In genomic region chr5:173455599-173455957, GRCh38 we compare ENCODE assay signal across 24 cellular contexts.
DNase-seq lines count a peak whose midpoint lies in the region; ATAC-seq and TF ChIP-seq lines count a peak whose summit lies in the region.
"Had no signal": no experiment of that assay in that cellular context is flagged by ENCODE, and none has a peak within 500 bp of the region (broad histone marks: within the 10 kb centered on the region; RNA-seq: fewer than 3 reads in every experiment).

No MANE protein-coding gene starts in this region.

- peaks cover 9% of the 10 kb centered on the region for H3K27me3 Mint-ChIP-seq in WTC11 (ENCODE audit: low read depth)
- H3K27me3 Mint-ChIP-seq: activated CD8-positive, alpha-beta memory T cell treated with anti-CD3 and anti-CD28 coated beads, Interleukin-2, amount 10 ng/mL, durations not matched to agents 7 days and 5 days had no signal

- H3K27ac ChIP-seq in AG04450 (ENCODE audit: low read depth, low read length) = peak overlapping the region; percentile 98
- peak overlapping the region; percentile 100 for H3K27ac ChIP-seq in PC-9
- H3K27ac ChIP-seq in epithelial cell of prostate = peak overlapping the region; percentile 96
- peak overlapping the region; percentile 22 to 80 (median 64) for H3K27ac ChIP-seq in sigmoid colon
- H3K27ac ChIP-seq: cardiac muscle cell, dorsolateral prefrontal cortex, SK-N-MC had no signal

- H3F3A ChIP-seq in PC-9 (ENCODE audit: insufficient read depth, low read depth) = peaks cover 69% of the 10 kb centered on the region

- TF ChIP-seq CTCF in AG04450 (IDR thresholded peaks at IDR 0.05; ENCODE audit: low read depth, low read length) (no peak), PC-9 (conservative IDR thresholded peaks at IDR 0.05) (no peak), sigmoid colon (IDR thresholded peaks at IDR 0.05) (no peak), WTC11 (IDR thresholded peaks at IDR 0.05) (no peak)

- TF ChIP-seq POLR2A in sigmoid colon (IDR thresholded peaks at IDR 0.05) = no peak

- peak overlapping the region; percentile 61 for H3K4me2 ChIP-seq in PC-9

- H3K4me1 ChIP-seq in PC-9 (replicated peaks; ENCODE audit: insufficient read depth) (peaks cover 87% of the 10 kb centered on the region), sigmoid colon (peaks cover 0 to 7% (median 0%) of the 10 kb centered on the region in 4 donors)
- H3K4me1 ChIP-seq: uterus had no signal

- intact Hi-C loops in PC-9 (cut with micrococcal nuclease; ENCODE audit: unreplicated experiment) = loop anchor here (2.0 to 5.0 kb wide), 2 partner anchors 43 to 62 kb away; no protein-coding TSS in a partner anchor
- intact Hi-C loops in sigmoid colon (cut with DNase I) = no loop called here

- DNase-seq in AG04450 (ENCODE audit: low read depth, low spot score) (no peak), PC-9 (no peak), epithelial cell of prostate (ENCODE audit: low read depth, low spot score) (no peak), sigmoid colon (no peak), DMS53 (lab: John Stamatoyannopoulos, UW) (no peak), T-helper 2 cell (no peak), LoVo (ENCODE audit: low spot score) (no peak), WTC11 (ENCODE audit: low spot score) (no peak)
- DNase-seq: activated CD4-positive, alpha-beta T cell treated with anti-CD3 and anti-CD28 coated beads for 48 hours; activated CD8-positive, alpha-beta memory T cell treated with anti-CD3 and anti-CD28 coated beads, Interleukin-2, amount 10 ng/mL, durations not matched to agents 7 days and 5 days; CD4-positive, alpha-beta memory T cell; dorsolateral prefrontal cortex; glutamatergic neuron; immature natural killer cell; MM.1S; naive B cell; NCI-H1436 treated with DMSO at 0.1 percent for 48 hours; NCI-H2171; NCI-H69; stimulated activated CD4-positive, alpha-beta T cell treated with anti-CD3 and anti-CD28 coated beads, Interleukin-2, amount 100 ng/mL, for 48 hours had no signal

- WGBS in sigmoid colon, 2 donors = 91 to 95% methylated on average over 4 of the region's 4 CpGs

- ATAC-seq in WTC11 = no peak
- ATAC-seq: activated CD8-positive, alpha-beta memory T cell treated with anti-CD3 and anti-CD28 coated beads, Interleukin-2, amount 10 ng/mL, durations not matched to agents 7 days and 5 days had no signal

- H3K27me3 ChIP-seq in AG04450 (ENCODE audit: control insufficient read depth, insufficient read depth, low read length) = no peaks in the 10 kb centered on the region
- no peaks in the 10 kb centered on the region for H3K27me3 ChIP-seq in PC-9 (ENCODE audit: insufficient read depth, low read depth)
- H3K27me3 ChIP-seq in sigmoid colon = no peaks in the 10 kb centered on the region
- H3K27me3 ChIP-seq: cardiac muscle cell, dorsolateral prefrontal cortex, uterus had no signal

- H3K79me2 ChIP-seq in PC-9 (ENCODE audit: low read depth) = no peaks in the 10 kb centered on the region

- no peak overlapping the region for H3K27ac Mint-ChIP-seq in WTC11
- H3K27ac Mint-ChIP-seq: activated CD8-positive, alpha-beta memory T cell treated with anti-CD3 and anti-CD28 coated beads, Interleukin-2, amount 10 ng/mL, durations not matched to agents 7 days and 5 days; activated T-helper 2 cell treated with anti-CD3 and anti-CD28 coated beads, Interferon-gamma antibody, Interleukin-2, Interleukin-4, amounts not matched to agents 10 μg/mL and 5 μg/mL and 100 μg/mL, durations not matched to agents 14 hours and 24 hours and 36 hours; CD4-positive, alpha-beta memory T cell; immature natural killer cell; naive B cell had no signal

- H3K4me3 Mint-ChIP-seq in WTC11 = no peak overlapping the region
- H3K4me3 Mint-ChIP-seq: activated CD8-positive, alpha-beta memory T cell treated with anti-CD3 and anti-CD28 coated beads, Interleukin-2, amount 10 ng/mL, durations not matched to agents 7 days and 5 days; CD4-positive, alpha-beta memory T cell; immature natural killer cell; naive B cell had no signal

- CTCF ChIA-PET in AG04450 (lab: Charles Lee) = interaction anchor here (1.0 to 1.4 kb wide), 2 partner anchors 124 to 160 kb away, joined by 4 read pairs; no protein-coding TSS in a partner anchor
- CTCF ChIA-PET in PC-9 (lab: Charles Lee) = no interaction called here
- CTCF ChIA-PET in WTC11 (lab: Charles Lee) = no interaction called here

- peaks cover 3% of the 10 kb centered on the region; the same call in 1 of the 2 replicates for H3K4me1 Mint-ChIP-seq in WTC11
- H3K4me1 Mint-ChIP-seq: CD4-positive, alpha-beta memory T cell; immature natural killer cell; naive B cell had no signal

- TF ChIP-seq EP300 in sigmoid colon (IDR thresholded peaks at IDR 0.05) = no peak

- H2AFZ ChIP-seq in PC-9 = no peak overlapping the region

- H3K4me3 ChIP-seq in AG04450 (ENCODE audit: low read depth, low read length) (no peak overlapping the region), PC-9 (0 out of 2 replicates have a peak overlapping the region, but pooled peaks have one; percentile 3), sigmoid colon (no peak overlapping the region)
- H3K4me3 ChIP-seq: cardiac muscle cell, dorsolateral prefrontal cortex, SK-N-MC, uterus had no signal

- H3K9me3 ChIP-seq in AG04450 (ENCODE audit: control insufficient read depth, insufficient read depth, low read length) (no peaks in the 10 kb centered on the region), PC-9 (ENCODE audit: insufficient read depth, low read depth) (no peaks in the 10 kb centered on the region), sigmoid colon (no peaks in the 10 kb centered on the region)
- H3K9me3 ChIP-seq: uterus had no signal

- BruUV-seq in PC-9 (replicated peaks; lab: Mats Ljungman, UMichigan) = TSS peak; percentile 33

- no peaks in the 10 kb centered on the region for H3K36me3 Mint-ChIP-seq in WTC11
- H3K36me3 Mint-ChIP-seq: activated CD8-positive, alpha-beta memory T cell treated with anti-CD3 and anti-CD28 coated beads, Interleukin-2, amount 10 ng/mL, durations not matched to agents 7 days and 5 days; CD4-positive, alpha-beta memory T cell; immature natural killer cell; naive B cell had no signal

- no peaks in the 10 kb centered on the region for H4K20me1 ChIP-seq in PC-9 (ENCODE audit: insufficient read depth)

- POLR2A ChIA-PET in AG04450 (lab: Yijun Ruan, JAX) = interaction anchor here (1.1 to 3.7 kb wide), 7 partner anchors 17 to 135 kb away, joined by 3 to 27 read pairs (median 6); partner anchors contain the start of gene STC2
- POLR2A ChIA-PET in PC-9 (lab: Charles Lee; ENCODE audit: unreplicated experiment) = no interaction called here
- POLR2A ChIA-PET in WTC11 (lab: Charles Lee) = no interaction called here

- no peaks in the 10 kb centered on the region for H3K9me2 ChIP-seq in PC-9 (ENCODE audit: insufficient read depth)

- peaks cover 6% of the 10 kb centered on the region for H3K9me3 Mint-ChIP-seq in WTC11
- H3K9me3 Mint-ChIP-seq: activated T-helper 2 cell treated with anti-CD3 and anti-CD28 coated beads, Interferon-gamma antibody, Interleukin-2, Interleukin-4, amounts not matched to agents 10 μg/mL and 5 μg/mL and 100 μg/mL, durations not matched to agents 14 hours and 24 hours and 36 hours; immature natural killer cell had no signal

- H3K36me3 ChIP-seq in PC-9 (ENCODE audit: low read depth) = no peaks in the 10 kb centered on the region
- H3K36me3 ChIP-seq in sigmoid colon = no peaks in the 10 kb centered on the region
- H3K36me3 ChIP-seq: cardiac muscle cell, uterus had no signal

TF ChIP-seq in WTC11, 78 proteins besides CTCF, POLR2A, EP300 and RAD21 (continues in another document):
- TF ChIP-seq NR3C1 (CRISPR knock-in tag; conservative IDR thresholded peaks at IDR 0.05; ENCODE audit: low read depth) (no peak), ERG (CRISPR knock-in tag; IDR thresholded peaks at IDR 0.05) (no peak), CBFB (CRISPR knock-in tag; IDR thresholded peaks at IDR 0.05; ENCODE audit: low read depth) (no peak), HMGA2 (CRISPR knock-in tag; IDR thresholded peaks at IDR 0.05) (no peak), NR2C2 (CRISPR knock-in tag; IDR thresholded peaks at IDR 0.05) (no peak), TEAD1 (CRISPR knock-in tag; IDR thresholded peaks at IDR 0.05) (no peak)
- TF ChIP-seq, protein P1, sequence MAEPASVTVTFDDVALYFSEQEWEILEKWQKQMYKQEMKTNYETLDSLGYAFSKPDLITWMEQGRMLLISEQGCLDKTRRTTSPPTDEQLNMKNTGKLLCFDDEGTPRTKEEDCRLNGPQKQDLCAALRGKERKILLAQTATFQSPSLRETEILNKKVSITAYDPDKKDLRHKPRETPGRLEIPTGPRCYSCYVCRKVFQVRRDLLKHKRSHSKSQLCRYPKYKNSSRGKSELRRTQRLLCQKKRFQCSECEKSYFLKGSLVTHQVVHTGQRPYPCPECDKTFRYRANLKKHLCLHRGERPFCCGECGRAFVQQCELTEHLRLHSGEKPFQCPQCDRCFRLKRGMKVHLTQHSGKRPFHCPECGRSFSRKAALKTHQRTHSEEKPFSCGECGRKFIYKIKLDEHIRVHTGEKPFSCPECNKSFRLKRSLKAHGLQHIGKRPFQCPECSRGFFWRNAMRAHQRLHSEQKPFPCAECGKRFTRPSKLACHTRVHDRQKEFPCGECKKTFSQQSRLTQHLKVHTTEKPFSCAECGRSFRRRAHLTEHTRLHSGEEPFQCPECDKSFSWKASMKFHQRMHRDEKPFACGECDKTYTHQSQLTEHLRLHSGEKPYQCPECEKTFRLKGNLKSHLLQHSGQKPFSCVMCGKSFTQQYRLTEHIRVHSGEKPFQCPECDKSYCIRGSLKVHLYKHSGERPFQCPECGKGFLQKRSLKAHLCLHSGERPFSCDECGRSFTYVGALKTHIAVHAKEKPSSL (CRISPR knock-in tag; conservative IDR thresholded peaks at IDR 0.05) = no peak
